ENCODE assay signal across 9 cellular contexts in the genomic region with DNA sequence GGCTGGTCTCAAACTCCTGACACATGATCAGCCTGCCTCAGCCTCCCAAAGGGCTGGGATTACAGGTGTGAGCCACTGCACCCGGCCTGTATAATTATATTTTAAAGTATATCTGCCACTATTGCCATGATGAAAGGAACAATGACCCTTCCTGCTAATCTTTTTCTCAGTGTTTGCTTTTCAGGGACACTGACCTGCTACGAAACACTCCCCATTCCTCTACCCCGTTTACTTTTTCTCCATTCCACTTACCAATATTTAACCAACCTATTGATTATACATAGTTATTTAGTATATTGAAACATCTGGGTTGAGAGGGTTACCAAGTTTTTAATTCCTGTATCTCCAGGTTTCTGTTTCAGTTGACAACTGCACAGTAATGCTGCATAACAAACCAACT.
"Had no signal": no experiment of that assay in that cellular context is flagged by ENCODE, and none has a peak within 500 bp of the region (broad histone marks: within the 10 kb centered on the region; RNA-seq: fewer than 3 reads in every experiment).

No MANE protein-coding gene starts in this region.

- H3K27ac ChIP-seq: HL-60 had no signal

- DNase-seq: H9, HCEC 1CT, IMR-90, KG1 had no signal

- H3K4me2 ChIP-seq: GM23338 had no signal

- FAIRE-seq: H1, H54, K562 had no signal

- H3K4me3 ChIP-seq: GM23338, K562 had no signal

- ATAC-seq: GM23338, K562 had no signal

- H2AFZ ChIP-seq: GM23338 had no signal
